ENCODE assay signal across 1 cellular context in the genomic region with DNA sequence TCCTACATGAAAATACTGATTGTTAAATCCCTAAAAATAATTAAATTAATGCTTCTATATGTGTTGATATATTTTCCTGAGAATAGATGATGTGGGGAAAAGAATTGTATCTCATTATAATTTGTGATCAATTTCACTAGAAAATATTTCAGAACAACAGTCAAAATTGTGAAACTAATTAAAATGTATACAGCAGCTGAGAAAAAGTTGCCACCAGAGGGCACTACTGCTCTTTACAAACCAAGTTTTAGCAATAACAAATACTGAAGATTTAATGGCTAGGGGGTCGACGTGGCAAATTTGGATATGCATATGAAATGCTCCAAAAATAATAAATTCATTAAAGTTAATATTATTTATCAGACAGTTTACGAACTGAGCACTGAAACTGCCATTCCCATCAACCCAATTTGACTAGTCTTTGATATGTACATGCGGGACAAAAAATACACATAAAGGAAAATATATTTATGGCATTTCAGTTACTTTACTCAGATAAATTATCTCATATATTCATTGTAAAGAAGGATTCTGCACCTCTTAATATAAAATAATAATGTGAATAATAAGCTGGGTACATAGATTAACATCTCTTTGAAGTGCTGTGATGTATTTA.
TF ChIP-seq lines count a peak whose summit lies in the region.

No MANE protein-coding gene starts in this region.

TF ChIP-seq in Ishikawa, 13 proteins besides CTCF, POLR2A, EP300 and RAD21 (continued from another document):
- TF ChIP-seq, protein P1, sequence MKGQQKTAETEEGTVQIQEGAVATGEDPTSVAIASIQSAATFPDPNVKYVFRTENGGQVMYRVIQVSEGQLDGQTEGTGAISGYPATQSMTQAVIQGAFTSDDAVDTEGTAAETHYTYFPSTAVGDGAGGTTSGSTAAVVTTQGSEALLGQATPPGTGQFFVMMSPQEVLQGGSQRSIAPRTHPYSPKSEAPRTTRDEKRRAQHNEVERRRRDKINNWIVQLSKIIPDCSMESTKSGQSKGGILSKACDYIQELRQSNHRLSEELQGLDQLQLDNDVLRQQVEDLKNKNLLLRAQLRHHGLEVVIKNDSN (IDR thresholded peaks at IDR 0.05) = no peak
- TF ChIP-seq TCF12 (IDR thresholded peaks at IDR 0.05; ENCODE audit: low read depth) (no peak), EGR1 (IDR thresholded peaks at IDR 0.05) (no peak), NFIC (IDR thresholded peaks at IDR 0.05) (no peak), YY1 (IDR thresholded peaks at IDR 0.05; ENCODE audit: low read depth) (no peak), ZBTB7A (IDR thresholded peaks at IDR 0.05; ENCODE audit: low read depth) (no peak)
